13 cellular contexts compared by ENCODE assay signal in the genomic region with DNA sequence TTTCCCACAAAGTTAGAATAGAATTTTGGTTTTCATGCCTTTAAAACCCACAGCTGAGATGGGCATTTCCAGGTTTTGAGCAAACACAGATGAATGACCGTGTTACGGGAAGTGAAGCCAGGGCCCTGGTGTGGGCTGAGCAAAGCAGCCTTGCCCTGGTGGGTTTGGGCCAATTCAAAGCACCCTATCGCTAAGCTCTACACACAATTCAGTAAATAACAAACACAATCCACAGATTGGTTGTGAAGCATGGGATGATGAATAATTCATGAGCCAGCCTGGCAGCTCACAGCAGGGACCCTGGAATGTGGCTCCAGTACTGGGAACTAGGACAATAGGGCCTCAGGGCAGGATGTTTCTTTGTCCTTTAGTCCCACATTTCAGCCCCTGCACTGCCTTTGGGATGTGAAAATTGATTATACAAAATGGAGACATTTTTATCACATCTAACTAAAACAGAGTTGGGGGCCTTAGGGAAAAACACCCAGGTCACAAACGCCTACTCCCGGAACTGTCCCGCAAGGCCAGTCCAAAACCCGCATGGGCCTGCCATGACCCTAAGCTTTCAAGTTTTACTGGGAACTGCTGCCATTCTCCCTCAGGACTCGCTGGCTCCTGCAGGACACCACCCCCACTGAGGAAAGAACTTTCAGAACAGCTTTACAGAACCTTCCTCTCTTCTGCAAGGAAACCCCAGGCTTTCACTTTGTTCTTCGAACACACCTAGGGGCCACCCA.
A peak's percentile ranks its signal among the peaks of the same experiment; 100 is the strongest.
DNase-seq lines count a peak whose midpoint lies in the region; ATAC-seq, FAIRE-seq and TF ChIP-seq lines count a peak whose summit lies in the region.
"Had no signal": no experiment of that assay in that cellular context is flagged by ENCODE, and none has a peak within 500 bp of the region (broad histone marks: within the 10 kb centered on the region; RNA-seq: fewer than 3 reads in every experiment).

No MANE protein-coding gene starts in this region.

- H2BK15ac ChIP-seq in mesenchymal stem cell (ENCODE audit: low read depth, poor library complexity, severe bottlenecking), result no peak overlapping the region

- no peak overlapping the region for H3K14ac ChIP-seq in mesenchymal stem cell (ENCODE audit: low read length in 2 of 2)

- no peak overlapping the region for H3K18ac ChIP-seq in mesenchymal stem cell (ENCODE audit: low read depth in 1 of 2, low read length in 2 of 2)

- peaks cover 39% of the 10 kb centered on the region for H3K4me1 Mint-ChIP-seq in nephron progenitor cell

- H3K27me3 ChIP-seq in HUES6 (ENCODE audit: control insufficient read depth, insufficient read depth, low read length) (peaks cover 5% of the 10 kb centered on the region; the same call in 1 of the 2 replicates), dorsolateral prefrontal cortex (no peaks in the 10 kb centered on the region), WERI-Rb-1 (ENCODE audit: insufficient read depth, low read depth, severe bottlenecking) (peaks cover 2% of the 10 kb centered on the region), mesenchymal stem cell (ENCODE audit: control insufficient read depth in 1 of 2, insufficient read depth in 1 of 2, low read length in 2 of 2) (peaks cover 0 to 8% of the 10 kb centered on the region in 2 experiments)
- H3K27me3 ChIP-seq: vagina had no signal

- H3K9me3 ChIP-seq in HUES6 (ENCODE audit: control insufficient read depth, insufficient read depth, low read depth, low read length), result no peaks in the 10 kb centered on the region
- H3K9me3 ChIP-seq in WERI-Rb-1 (ENCODE audit: severe bottlenecking), result no peaks in the 10 kb centered on the region
- H3K9me3 ChIP-seq in mesenchymal stem cell (ENCODE audit: control insufficient read depth, low read length), result no peaks in the 10 kb centered on the region
- H3K9me3 ChIP-seq: vagina had no signal

- 86% methylated on average over 8 of the region's 9 CpGs for WGBS in mesenchymal stem cell

- H2AFZ ChIP-seq in mesenchymal stem cell (ENCODE audit: low read depth, low read length), result no peak overlapping the region

- peak overlapping the region; percentile 81 for H3K9ac ChIP-seq in HUES6 (ENCODE audit: low read length)
- H3K9ac ChIP-seq in mesenchymal stem cell (ENCODE audit: low read length), result no peak overlapping the region

- H3K4me1 ChIP-seq in HUES6 (ENCODE audit: control insufficient read depth, insufficient read depth, low read length) (peaks cover 50% of the 10 kb centered on the region), mesenchymal stem cell (ENCODE audit: control insufficient read depth, insufficient read depth, low read depth, low read length) (peaks cover 3% of the 10 kb centered on the region)
- H3K4me1 ChIP-seq: vagina had no signal

- H3K79me1 ChIP-seq in mesenchymal stem cell (replicated peaks; ENCODE audit: low read length, poor library complexity, severe bottlenecking), result no peaks in the 10 kb centered on the region

- H3K36me3 ChIP-seq in HUES6 (ENCODE audit: control insufficient read depth, insufficient read depth, low read length), result no peaks in the 10 kb centered on the region
- no peaks in the 10 kb centered on the region for H3K36me3 ChIP-seq in WERI-Rb-1
- no peaks in the 10 kb centered on the region for H3K36me3 ChIP-seq in mesenchymal stem cell (ENCODE audit: control insufficient read depth in 1 of 2, insufficient read depth in 2 of 2, low read depth in 1 of 2, low read length in 2 of 2)
- H3K36me3 ChIP-seq: vagina had no signal

- no peak overlapping the region for H2BK5ac ChIP-seq in mesenchymal stem cell (ENCODE audit: low read depth, low read length, poor library complexity, severe bottlenecking)

- ATAC-seq in HG02763 (IDR thresholded peaks at IDR 0.05; ENCODE audit: unreplicated experiment), result no peak

- H3K9me3 Mint-ChIP-seq in nephron progenitor cell, result no peaks in the 10 kb centered on the region
- H3K9me3 Mint-ChIP-seq: activated T-helper 2 cell treated with anti-CD3 and anti-CD28 coated beads, Interferon-gamma antibody, Interleukin-2, Interleukin-4, amounts not matched to agents 10 μg/mL and 5 μg/mL and 100 μg/mL, durations not matched to agents 14 hours and 24 hours and 36 hours had no signal

- no peak overlapping the region for H4K91ac ChIP-seq in mesenchymal stem cell (ENCODE audit: low read length)

- H3K36me3 Mint-ChIP-seq in nephron progenitor cell (ENCODE audit: low read depth), result no peaks in the 10 kb centered on the region

- no peak overlapping the region for H3K23ac ChIP-seq in mesenchymal stem cell (ENCODE audit: low read length in 2 of 2)

- H2BK12ac ChIP-seq in mesenchymal stem cell (ENCODE audit: low read length in 2 of 2), result no peak overlapping the region

- FAIRE-seq in D721Med (lab: Jason Lieb, UNC), result no peak
- FAIRE-seq: endothelial cell of umbilical vein, G401.6 had no signal

- no peak overlapping the region for H3K4me3 Mint-ChIP-seq in nephron progenitor cell

- peak; percentile 7 for DNase-seq in D721Med (ENCODE audit: insufficient read length, low spot score)
- DNase-seq in dorsolateral prefrontal cortex, result peak in 8 of 10 donors; percentile 17 to 59 (median 48)
- DNase-seq in nephron progenitor cell, result peak; percentile 40
- no peak for DNase-seq in WERI-Rb-1
- no peak for DNase-seq in SHP77 treated with DMSO at 0.1 percent for 48 hours (lab: John Stamatoyannopoulos, UW)
- DNase-seq in mesenchymal stem cell, result no peak
- DNase-seq: stimulated activated CD4-positive, alpha-beta T cell treated with anti-CD3 and anti-CD28 coated beads, Interleukin-4, amount 100 ng/mL, for 24 hours had no signal

- H2AK5ac ChIP-seq in mesenchymal stem cell (ENCODE audit: low read length, severe bottlenecking), result no peak overlapping the region

- peak overlapping the region; percentile 78 for H3K27ac Mint-ChIP-seq in nephron progenitor cell
- H3K27ac Mint-ChIP-seq: activated T-helper 2 cell treated with anti-CD3 and anti-CD28 coated beads, Interferon-gamma antibody, Interleukin-2, Interleukin-4, amounts not matched to agents 10 μg/mL and 5 μg/mL and 100 μg/mL, durations not matched to agents 14 hours and 24 hours and 36 hours had no signal

- H3K4me2 ChIP-seq in mesenchymal stem cell (ENCODE audit: low read length, poor library complexity, severe bottlenecking), result no peak overlapping the region

- peak overlapping the region; percentile 14; the same call in 1 of the 2 replicates for H3K4me3 ChIP-seq in HUES6 (ENCODE audit: low read depth, low read length)
- no peak overlapping the region for H3K4me3 ChIP-seq in dorsolateral prefrontal cortex
- H3K4me3 ChIP-seq in WERI-Rb-1 (ENCODE audit: low read depth, low read length), result no peak overlapping the region
- no peak overlapping the region for H3K4me3 ChIP-seq in mesenchymal stem cell (ENCODE audit: insufficient read depth in 1 of 2, low read depth in 1 of 2, low read length in 2 of 2)
- H3K4me3 ChIP-seq: vagina had no signal

- intact Hi-C loops in dorsolateral prefrontal cortex (cut with DNase I), result no loop called here

- no peak overlapping the region for H3K4ac ChIP-seq in mesenchymal stem cell (ENCODE audit: low read depth in 1 of 2, low read length in 2 of 2)

- H3K27ac ChIP-seq in HUES6 (ENCODE audit: low read depth, low read length), result peak overlapping the region; percentile 94
- H3K27ac ChIP-seq in dorsolateral prefrontal cortex, result peak overlapping the region in 53 of 59 donors; percentile 9 to 87 (median 64)
- no peak overlapping the region for H3K27ac ChIP-seq in WERI-Rb-1
- no peak overlapping the region for H3K27ac ChIP-seq in mesenchymal stem cell (ENCODE audit: low read length, poor library complexity, severe bottlenecking)
- H3K27ac ChIP-seq: vagina had no signal

- H2BK120ac ChIP-seq in mesenchymal stem cell (ENCODE audit: low read depth, low read length), result no peak overlapping the region

- TF ChIP-seq CTCF in D721Med (IDR thresholded peaks at IDR 0.05; ENCODE audit: insufficient read depth, missing control alignments) (no peak), dorsolateral prefrontal cortex (IDR thresholded peaks at IDR 0.05 in 54 of 56, conservative IDR thresholded peaks at IDR 0.05 in 2 of 56; ENCODE audit: low read depth in 1 of 56, partially characterized antibody in 56 of 56) (no peak), nephron progenitor cell (IDR thresholded peaks at IDR 0.05) (no peak), WERI-Rb-1 (IDR thresholded peaks at IDR 0.05; ENCODE audit: low read depth, low read length) (no peak)

- H4K8ac ChIP-seq in mesenchymal stem cell (ENCODE audit: low read length), result no peak overlapping the region

- peaks cover 32% of the 10 kb centered on the region for H3K27me3 Mint-ChIP-seq in nephron progenitor cell (ENCODE audit: low read depth, poor library complexity)

Comparison
In these comparisons a context has a peak if more than half of its experiments do, and no peak if none do; other contexts are left out.
1. DNase-seq: peak in D721Med (single experiment), dorsolateral prefrontal cortex (8 of 10) and nephron progenitor cell (single experiment); none in WERI-Rb-1 (single experiment), SHP77 treated with DMSO at 0.1 percent for 48 hours (single experiment) and mesenchymal stem cell (single experiment).
2. H3K27ac ChIP-seq: peak in HUES6 (single experiment) and dorsolateral prefrontal cortex (53 of 59); none in WERI-Rb-1 (single experiment) and mesenchymal stem cell (single experiment).